ENCODE assay signal across 1 cellular context in genomic region chr14:23547924-23548323, GRCh38.
TF ChIP-seq lines count a peak whose summit lies in the region.

No MANE protein-coding gene starts in this region.

TF ChIP-seq in HepG2, 621 proteins besides CTCF, POLR2A, EP300 and RAD21 (continued from another document):
- TF ChIP-seq ZNF710 (CRISPR knock-in tag; IDR thresholded peaks at IDR 0.05; ENCODE audit: borderline replicate concordance) (no peak), ZNF83 (CRISPR knock-in tag; IDR thresholded peaks at IDR 0.05; ENCODE audit: borderline replicate concordance) (0 out of 2 replicates have a peak, but pooled peaks have one; percentile 42), PHF21A (CRISPR knock-in tag; IDR thresholded peaks at IDR 0.05) (no peak), MTF2 (CRISPR knock-in tag; IDR thresholded peaks at IDR 0.05; ENCODE audit: borderline replicate concordance) (no peak), TCF7 (IDR thresholded peaks at IDR 0.05; ENCODE audit: low read depth) (no peak), SKIL (CRISPR knock-in tag; IDR thresholded peaks at IDR 0.05; ENCODE audit: borderline replicate concordance) (no peak), MLLT10 (CRISPR knock-in tag; IDR thresholded peaks at IDR 0.05) (no peak), KDM6A (CRISPR knock-in tag; IDR thresholded peaks at IDR 0.05; ENCODE audit: low read depth) (no peak), ZNF841 (CRISPR knock-in tag; IDR thresholded peaks at IDR 0.05; ENCODE audit: borderline replicate concordance) (no peak), CC2D1A (CRISPR knock-in tag; IDR thresholded peaks at IDR 0.05) (no peak), ATF7 (IDR thresholded peaks at IDR 0.05) (no peak), ATF7 (CRISPR knock-in tag; IDR thresholded peaks at IDR 0.05) (no peak), XRCC5 (optimal IDR thresholded peaks at IDR 0.05; ENCODE audit: low read length) (peak; percentile 25), POLR2AphosphoS5 (IDR thresholded peaks at IDR 0.05; ENCODE audit: low read depth, low read length) (no peak), UBTF (CRISPR knock-in tag; IDR thresholded peaks at IDR 0.05) (0 out of 2 replicates have a peak, but pooled peaks have one; percentile 48), PCBP1 (IDR thresholded peaks at IDR 0.05; ENCODE audit: borderline replicate concordance, low read depth, low read length) (no peak), TEF (CRISPR knock-in tag; IDR thresholded peaks at IDR 0.05) (no peak), MEF2D (CRISPR knock-in tag; IDR thresholded peaks at IDR 0.05) (no peak), ZNF136 (CRISPR knock-in tag; IDR thresholded peaks at IDR 0.05; ENCODE audit: low read depth) (no peak), HNF4A (CRISPR knock-in tag; IDR thresholded peaks at IDR 0.05) (no peak), MAFK (conservative IDR thresholded peaks at IDR 0.05 in 1 of 2, IDR thresholded peaks at IDR 0.05 in 1 of 2; ENCODE audit: low read length in 2 of 2) (no peak), ZFY (CRISPR knock-in tag; IDR thresholded peaks at IDR 0.05) (0 out of 2 replicates have a peak, but pooled peaks have one; percentile 11), MTF1 (CRISPR knock-in tag; IDR thresholded peaks at IDR 0.05) (0 out of 2 replicates have a peak, but pooled peaks have one; percentile 53), ZNF597 (CRISPR knock-in tag; IDR thresholded peaks at IDR 0.05) (no peak), LCORL (IDR thresholded peaks at IDR 0.05) (0 out of 2 replicates have a peak, but pooled peaks have one; percentile 56), LCORL (CRISPR knock-in tag; IDR thresholded peaks at IDR 0.05) (no peak), ZNF614 (CRISPR knock-in tag; IDR thresholded peaks at IDR 0.05; ENCODE audit: borderline replicate concordance) (no peak), ZNF432 (CRISPR knock-in tag; IDR thresholded peaks at IDR 0.05; ENCODE audit: borderline replicate concordance) (no peak), ZNF800 (CRISPR knock-in tag; IDR thresholded peaks at IDR 0.05) (no peak), ATF6 (CRISPR knock-in tag; conservative IDR thresholded peaks at IDR 0.05) (no peak), MTERF4 (CRISPR knock-in tag; IDR thresholded peaks at IDR 0.05) (no peak)
